12 cellular contexts compared by ENCODE assay signal in genomic region chr7:70238171-70238575, GRCh38.
DNase-seq lines count a peak whose midpoint lies in the region; ATAC-seq, FAIRE-seq and TF ChIP-seq lines count a peak whose summit lies in the region.
"Had no signal": no experiment of that assay in that cellular context is flagged by ENCODE, and none has a peak within 500 bp of the region (broad histone marks: within the 10 kb centered on the region; RNA-seq: fewer than 3 reads in every experiment).

No MANE protein-coding gene starts in this region.

- in situ Hi-C loops in HepG2 (cut with HindIII; ENCODE audit: extremely low pct_ligation_motif_present, low pct_unique_long_range_greater_than_20kb), result no loop called here

- H3K4me3 ChIP-seq in HepG2 (replicated peaks in 1 of 3; ENCODE audit: insufficient read depth in 1 of 3, low read depth in 2 of 3, low read length in 3 of 3), result no peak overlapping the region

- no peaks in the 10 kb centered on the region for H3K4me1 ChIP-seq in HepG2 (ENCODE audit: insufficient read depth, low read length)

- WGBS in HepG2 (ENCODE audit: low lambda C conversion rate), result 29% methylated on average over 5 of the region's 5 CpGs

- POLR2A ChIA-PET in HepG2 (lab: Yijun Ruan, JAX), result no interaction called here

- no peak for FAIRE-seq in HepG2 (lab: Jason Lieb, UNC)
- FAIRE-seq: colon, G401.6 had no signal

- DNase-seq in myocyte (ENCODE audit: low read depth) (peak; percentile 8), substantia nigra (lab: John Stamatoyannopoulos, UW) (no peak), HepG2 (ENCODE audit: low spot score) (no peak), NCI-H1436 treated with DMSO at 0.1 percent for 48 hours (lab: John Stamatoyannopoulos, UW) (no peak)
- no peak for DNase-seq in stimulated activated CD4-positive, alpha-beta T cell treated with anti-CD3 and anti-CD28 coated beads, Interleukin-1b, Interleukin-23, amount 100 ng/mL, for 48 hours
- DNase-seq: activated CD4-positive, alpha-beta T cell treated with anti-CD3 and anti-CD28 coated beads, Interleukin-2, amount 50 U/mL, for 1 hour; NCI-H1105 treated with DMSO at 0.1 percent for 48 hours had no signal

- no peaks in the 10 kb centered on the region for H4K20me1 ChIP-seq in HepG2 (ENCODE audit: insufficient read depth, low read length)

- no peak overlapping the region for H3K9ac ChIP-seq in HepG2 (ENCODE audit: insufficient read depth, low read depth, low read length)

- TF ChIP-seq RAD21 in HepG2 (CRISPR knock-in tag; IDR thresholded peaks at IDR 0.05), result no peak

- ATAC-seq in GM18520 (IDR thresholded peaks at IDR 0.05; ENCODE audit: unreplicated experiment), result peak; percentile 100
- peak; percentile 99 for ATAC-seq in GM21717 (IDR thresholded peaks at IDR 0.05; ENCODE audit: unreplicated experiment)
- ATAC-seq in HG03460 (IDR thresholded peaks at IDR 0.05; ENCODE audit: unreplicated experiment), result peak; percentile 100
- no peak for ATAC-seq in HepG2

- no peak for TF ChIP-seq CTCF in HepG2 (CRISPR knock-in tag; IDR thresholded peaks at IDR 0.05)

- no peaks in the 10 kb centered on the region for H3K27me3 ChIP-seq in HepG2 (ENCODE audit: control insufficient read depth in 1 of 2, insufficient read depth in 2 of 2, low read length in 2 of 2)

- no peaks in the 10 kb centered on the region for H3K79me2 ChIP-seq in HepG2 (ENCODE audit: insufficient read depth, low read length)

- intact Hi-C loops in HepG2 (cut with micrococcal nuclease; ENCODE audit: unreplicated experiment), result no loop called here

- BruUV-seq in HepG2 (replicated peaks; lab: Mats Ljungman, UMichigan), result no TSS peak

- TF ChIP-seq POLR2A in HepG2 (IDR thresholded peaks at IDR 0.05; ENCODE audit: insufficient read depth in 1 of 2, low read depth in 2 of 2, low read length in 2 of 2), result no peak

- no peak overlapping the region for H3K27ac ChIP-seq in substantia nigra (ENCODE audit: low read depth, low read length, poor library complexity, severe bottlenecking)
- no peak overlapping the region for H3K27ac ChIP-seq in HepG2 (ENCODE audit: extremely low read length, insufficient read depth, low read length)

- no peak overlapping the region for H3K4me2 ChIP-seq in HepG2 (ENCODE audit: low read depth, low read length)

- no peak for TF ChIP-seq EP300 in HepG2 (IDR thresholded peaks at IDR 0.05; ENCODE audit: low read depth in 2 of 2, low read length in 2 of 2)
- no peak for TF ChIP-seq EP300 in HepG2 (CRISPR knock-in tag; IDR thresholded peaks at IDR 0.05; ENCODE audit: borderline replicate concordance)

- H3K9me3 ChIP-seq in HepG2 (ENCODE audit: low read length), result no peaks in the 10 kb centered on the region

- no peaks in the 10 kb centered on the region for H3K36me3 ChIP-seq in HepG2 (replicated peaks in 1 of 2; ENCODE audit: control insufficient read depth in 1 of 2, insufficient read depth in 2 of 2, low read length in 2 of 2)

- no peak overlapping the region for H2AFZ ChIP-seq in HepG2 (ENCODE audit: low read length)

- CTCF ChIA-PET in HepG2 (lab: Yijun Ruan, JAX; ENCODE audit: low intra/inter-chr PET ratio, low total read pairs), result no interaction called here

TF ChIP-seq in HepG2, 621 proteins besides CTCF, POLR2A, EP300 and RAD21:
- TF ChIP-seq HNF4A (CRISPR knock-in tag; IDR thresholded peaks at IDR 0.05), result no peak
- TF ChIP-seq GFI1 (CRISPR knock-in tag; IDR thresholded peaks at IDR 0.05; ENCODE audit: borderline replicate concordance), result no peak
- no peak for TF ChIP-seq ZBTB4 (CRISPR knock-in tag; IDR thresholded peaks at IDR 0.05; ENCODE audit: borderline replicate concordance)
- TF ChIP-seq SKI (IDR thresholded peaks at IDR 0.05; ENCODE audit: partially characterized antibody), result no peak
- TF ChIP-seq PAF1 (CRISPR knock-in tag; IDR thresholded peaks at IDR 0.05), result no peak
- TF ChIP-seq, protein P1, sequence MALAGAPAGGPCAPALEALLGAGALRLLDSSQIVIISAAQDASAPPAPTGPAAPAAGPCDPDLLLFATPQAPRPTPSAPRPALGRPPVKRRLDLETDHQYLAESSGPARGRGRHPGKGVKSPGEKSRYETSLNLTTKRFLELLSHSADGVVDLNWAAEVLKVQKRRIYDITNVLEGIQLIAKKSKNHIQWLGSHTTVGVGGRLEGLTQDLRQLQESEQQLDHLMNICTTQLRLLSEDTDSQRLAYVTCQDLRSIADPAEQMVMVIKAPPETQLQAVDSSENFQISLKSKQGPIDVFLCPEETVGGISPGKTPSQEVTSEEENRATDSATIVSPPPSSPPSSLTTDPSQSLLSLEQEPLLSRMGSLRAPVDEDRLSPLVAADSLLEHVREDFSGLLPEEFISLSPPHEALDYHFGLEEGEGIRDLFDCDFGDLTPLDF (CRISPR knock-in tag; IDR thresholded peaks at IDR 0.05), result no peak
- TF ChIP-seq ZMAT5 (CRISPR knock-in tag; IDR thresholded peaks at IDR 0.05; ENCODE audit: borderline replicate concordance, low read depth), result no peak
- TF ChIP-seq ZNF790 (CRISPR knock-in tag; IDR thresholded peaks at IDR 0.05; ENCODE audit: borderline replicate concordance), result no peak
- TF ChIP-seq BCL6 (CRISPR knock-in tag; IDR thresholded peaks at IDR 0.05), result no peak
- TF ChIP-seq ZNF614 (CRISPR knock-in tag; IDR thresholded peaks at IDR 0.05; ENCODE audit: borderline replicate concordance), result no peak
- TF ChIP-seq TAF15 (IDR thresholded peaks at IDR 0.05; ENCODE audit: low read depth, low read length, poor library complexity, severe bottlenecking), result no peak
- TF ChIP-seq CBFB (CRISPR knock-in tag; IDR thresholded peaks at IDR 0.05), result no peak
- no peak for TF ChIP-seq ZBTB3 (CRISPR knock-in tag; IDR thresholded peaks at IDR 0.05; ENCODE audit: borderline replicate concordance, low read depth)
TF ChIP-seq in HepG2: peak in this region for 0.
